9 cellular contexts compared by ENCODE assay signal in the genomic region with DNA sequence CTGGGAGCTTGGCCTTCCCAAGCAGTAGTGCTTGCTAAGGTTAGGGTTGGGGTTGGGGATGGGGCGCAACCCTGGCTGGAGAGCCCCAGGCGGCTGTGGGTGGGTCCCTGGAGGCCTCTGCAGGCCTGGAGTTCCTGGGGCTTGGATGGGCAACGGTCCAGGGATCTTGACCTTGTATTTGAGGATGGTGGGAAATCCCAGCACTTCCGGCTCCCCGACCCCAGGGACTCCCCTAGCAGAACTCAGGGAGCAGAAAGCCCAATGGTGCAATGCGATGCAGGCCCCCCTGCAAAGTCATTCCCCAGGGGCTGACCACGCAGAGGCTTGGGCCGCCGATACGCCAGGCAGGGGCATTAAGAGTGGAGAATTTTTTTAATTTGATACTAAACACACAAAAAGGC. TPM values are rescaled to one million over a fixed set of nuclear protein-coding genes. Genes with fewer than 3 reads are reported as not detected.
A peak's percentile ranks its signal among the peaks of the same experiment; 100 is the strongest.
DNase-seq lines count a peak whose midpoint lies in the region; FAIRE-seq and TF ChIP-seq lines count a peak whose summit lies in the region.
"Had no signal": no experiment of that assay in that cellular context is flagged by ENCODE, and none has a peak within 500 bp of the region (broad histone marks: within the 10 kb centered on the region; RNA-seq: fewer than 3 reads in every experiment).

No MANE protein-coding gene starts in this region.

- DNase-seq in M059J (ENCODE audit: low read depth) = peak; percentile 71
- no peak for DNase-seq in activated CD4-positive, CD25-positive, alpha-beta regulatory T cell (lab: John Stamatoyannopoulos, UW)
- DNase-seq in HUDEP-2 (lab: John Stamatoyannopoulos, UW; ENCODE audit: unreplicated experiment in 76 of 76) = no peak
- no peak for DNase-seq in D721Med (ENCODE audit: insufficient read length, low spot score)
- no peak for DNase-seq in activated CD4-positive, alpha-beta T cell treated with anti-CD3 and anti-CD28 coated beads for 48 hours

- H3K79me2 ChIP-seq in ACC112 (ENCODE audit: control insufficient read depth, insufficient read depth, low read length, unreplicated experiment) = no peaks in the 10 kb centered on the region

- peaks cover 4% of the 10 kb centered on the region for H3K9me3 Mint-ChIP-seq in dendritic cell treated with granulocyte-macrophage colony-stimulating factor and Interleukin-4, amounts not matched to agents 40 ng/mL and 50 ng/mL, for 4 days

- peaks cover 6% of the 10 kb centered on the region for H3K36me3 Mint-ChIP-seq in dendritic cell treated with granulocyte-macrophage colony-stimulating factor and Interleukin-4, amounts not matched to agents 40 ng/mL and 50 ng/mL, for 4 days (ENCODE audit: low read depth)

- H3K4me3 Mint-ChIP-seq in dendritic cell treated with granulocyte-macrophage colony-stimulating factor and Interleukin-4, amounts not matched to agents 40 ng/mL and 50 ng/mL, for 4 days = peak overlapping the region; percentile 91

- no peaks in the 10 kb centered on the region for H3K27me3 ChIP-seq in ACC112 (ENCODE audit: insufficient read depth, low read length)
- no peaks in the 10 kb centered on the region for H3K27me3 ChIP-seq in mucosa of stomach (ENCODE audit: control insufficient read depth, insufficient read depth, low read length)

- H3K4me1 Mint-ChIP-seq in dendritic cell treated with granulocyte-macrophage colony-stimulating factor and Interleukin-4, amounts not matched to agents 40 ng/mL and 50 ng/mL, for 4 days (ENCODE audit: low read depth) = peaks cover 31% of the 10 kb centered on the region

- intact Hi-C loops in dendritic cell treated with granulocyte-macrophage colony-stimulating factor and Interleukin-4, amounts not matched to agents 40 ng/mL and 50 ng/mL, for 4 days (cut with micrococcal nuclease) = no loop called here

- FAIRE-seq in D721Med (lab: Jason Lieb, UNC) = no peak
- FAIRE-seq: TTC549 had no signal

- peaks cover 39% of the 10 kb centered on the region for H3K27me3 Mint-ChIP-seq in dendritic cell treated with granulocyte-macrophage colony-stimulating factor and Interleukin-4, amounts not matched to agents 40 ng/mL and 50 ng/mL, for 4 days

- no peaks in the 10 kb centered on the region for H3K9me3 ChIP-seq in mucosa of stomach (ENCODE audit: control insufficient read depth, low read length)

- no peak overlapping the region for H2AFZ ChIP-seq in ACC112 (ENCODE audit: low read length, unreplicated experiment)

- H3K36me3 ChIP-seq in ACC112 (ENCODE audit: insufficient read depth, low read length) (no peaks in the 10 kb centered on the region), mucosa of stomach (ENCODE audit: control insufficient read depth, insufficient read depth, low read length) (no peaks in the 10 kb centered on the region)

- H3K4me3 ChIP-seq in ACC112 (ENCODE audit: low read depth, low read length) (peak overlapping the region; percentile 76), mucosa of stomach (ENCODE audit: low read length) (peak overlapping the region; percentile 40)

- H3K27ac Mint-ChIP-seq in dendritic cell treated with granulocyte-macrophage colony-stimulating factor and Interleukin-4, amounts not matched to agents 40 ng/mL and 50 ng/mL, for 4 days = peak overlapping the region; percentile 98

- H3K27ac ChIP-seq in ACC112 (ENCODE audit: low read depth, low read length) = peak overlapping the region; percentile 97

- peak overlapping the region; percentile 82 for H3K9ac ChIP-seq in mucosa of stomach (ENCODE audit: low read length)

- H3K4me1 ChIP-seq in ACC112 (ENCODE audit: control insufficient read depth, insufficient read depth, low read length, unreplicated experiment) (peaks cover 34% of the 10 kb centered on the region), mucosa of stomach (ENCODE audit: control insufficient read depth, insufficient read depth, low read length) (peaks cover 22% of the 10 kb centered on the region)

- TF ChIP-seq CTCF in D721Med (IDR thresholded peaks at IDR 0.05; ENCODE audit: insufficient read depth, missing control alignments) = no peak

RNA-seq across cellular contexts. Expression of a gene that starts 12.5 kb away (rescaled TPM):
- total RNA-seq in M059J (2014; rRNA removed; shearing (Covaris generic)) = 50.7 and 68.8 TPM in 2 replicates
